Comparison of ENCODE assay signal across 12 cellular contexts in the genomic region with DNA sequence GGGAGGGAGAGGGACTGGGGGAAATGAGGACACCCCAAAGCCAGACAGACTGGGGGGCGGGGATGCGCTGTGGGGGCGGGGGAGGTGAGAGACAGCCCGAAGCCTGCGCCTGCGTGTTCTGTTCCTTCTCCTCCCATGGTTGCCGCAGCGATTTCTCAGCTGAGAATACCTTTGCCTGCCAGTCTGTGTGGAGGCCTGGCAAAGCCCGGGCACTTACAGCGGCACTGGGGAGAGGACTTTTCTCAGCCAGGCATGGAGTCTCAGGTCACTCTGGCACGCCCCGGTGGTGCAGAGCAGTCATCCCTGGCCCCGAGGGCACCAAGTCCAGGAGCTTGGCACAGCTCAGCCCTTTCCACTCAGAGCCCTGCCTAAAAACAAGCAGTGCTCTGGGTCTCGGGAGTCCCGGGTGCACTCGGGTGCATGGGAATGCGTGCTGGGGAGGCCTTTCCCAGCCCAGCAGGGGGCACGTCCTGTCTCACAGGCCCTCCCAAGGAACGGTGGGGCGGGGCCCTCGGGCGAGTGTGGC.
DNase-seq lines count a peak whose midpoint lies in the region; TF ChIP-seq lines count a peak whose summit lies in the region.
"Had no signal": no experiment of that assay in that cellular context is flagged by ENCODE, and none has a peak within 500 bp of the region (broad histone marks: within the 10 kb centered on the region; RNA-seq: fewer than 3 reads in every experiment).

No MANE protein-coding gene starts in this region.

- H3K9ac ChIP-seq in GM23248, result 0 out of 2 replicates have a peak overlapping the region, but pooled peaks have one; percentile 24

- no peaks in the 10 kb centered on the region for H3K4me1 ChIP-seq in GM23248 (ENCODE audit: insufficient read depth)

- intact Hi-C loops in cardiac septum (cut with DNase I), result no loop called here
- intact Hi-C loops in posterior vena cava (cut with DNase I), result no loop called here

- H3K9me2 ChIP-seq in GM23248 (ENCODE audit: insufficient read depth), result no peaks in the 10 kb centered on the region

- H3K9me3 ChIP-seq in GM23248 (ENCODE audit: low read depth), result no peaks in the 10 kb centered on the region

- peak overlapping the region; percentile 26 for H3K4me2 ChIP-seq in GM23248 (ENCODE audit: unreplicated experiment)

- no peak for TF ChIP-seq CTCF in RWPE1 (conservative IDR thresholded peaks at IDR 0.05; ENCODE audit: low read depth)

- H3K4me3 ChIP-seq in GM23248, result peak overlapping the region; percentile 52

- peak overlapping the region; percentile 71 for H2AFZ ChIP-seq in GM23248

- no peaks in the 10 kb centered on the region for H4K20me1 ChIP-seq in GM23248 (ENCODE audit: insufficient read depth)

- no peaks in the 10 kb centered on the region for H3F3A ChIP-seq in GM23248 (ENCODE audit: insufficient read depth)

- CTCF ChIA-PET in RWPE1 (lab: Yijun Ruan, JAX), result interaction anchor here (0.5 to 0.7 kb wide), 2 partner anchors 127 to 690 kb away, joined by 3 read pairs; no protein-coding TSS in a partner anchor

- no peaks in the 10 kb centered on the region for H3K27me3 ChIP-seq in GM23248 (replicated peaks; ENCODE audit: insufficient read depth)

- in situ Hi-C loops in GM23248 (cut with MboI), result no loop called here

- H3K36me3 ChIP-seq in GM23248 (ENCODE audit: low read depth), result no peaks in the 10 kb centered on the region

- POLR2A ChIA-PET in RWPE1 (lab: Yijun Ruan, JAX; ENCODE audit: low non-redundant PET), result no interaction called here

- DNase-seq in GM23248 (peak; percentile 40), RWPE1 (ENCODE audit: low spot score) (no peak), cardiac septum (ENCODE audit: low spot score) (peak; percentile 72), posterior vena cava (ENCODE audit: low spot score) (peak; percentile 80), NCI-H345 (lab: John Stamatoyannopoulos, UW) (no peak), NCI-H2081 (lab: John Stamatoyannopoulos, UW) (no peak), H4 (ENCODE audit: low spot score) (no peak), epidermal melanocyte (ENCODE audit: insufficient read length, low spot score) (no peak)
- DNase-seq: activated T-cell treated with anti-CD3 and anti-CD28 coated beads, Interleukin-2, amount 50 U/mL, for 4 hours; CD4-positive, alpha-beta memory T cell; NCI-H510A treated with DMSO at 0.1 percent for 48 hours had no signal

- 52 to 55% methylated on average over 21 to 22 of the region's 22 CpGs for WGBS in GM23248 (ENCODE audit: low coverage in 1 of 2, low lambda C conversion rate in 2 of 2, missing lambda C conversion rate in 2 of 2), 2 experiments

- H3K79me2 ChIP-seq in GM23248 (ENCODE audit: insufficient read depth), result no peaks in the 10 kb centered on the region

- no peak overlapping the region for H3K27ac ChIP-seq in GM23248
- H3K27ac ChIP-seq in RWPE1, result peak overlapping the region; percentile 50
- H3K27ac ChIP-seq: HL-60 had no signal

Comparison
In these comparisons a context has a peak if more than half of its experiments do, and no peak if none do; other contexts are left out.
1. DNase-seq: peak in GM23248 (single experiment), cardiac septum (single experiment) and posterior vena cava (single experiment); none in RWPE1 (single experiment), NCI-H345 (single experiment), NCI-H2081 (0 of 2), H4 (single experiment) and epidermal melanocyte (single experiment).